Comparison of ENCODE assay signal across 7 cellular contexts in the genomic region with DNA sequence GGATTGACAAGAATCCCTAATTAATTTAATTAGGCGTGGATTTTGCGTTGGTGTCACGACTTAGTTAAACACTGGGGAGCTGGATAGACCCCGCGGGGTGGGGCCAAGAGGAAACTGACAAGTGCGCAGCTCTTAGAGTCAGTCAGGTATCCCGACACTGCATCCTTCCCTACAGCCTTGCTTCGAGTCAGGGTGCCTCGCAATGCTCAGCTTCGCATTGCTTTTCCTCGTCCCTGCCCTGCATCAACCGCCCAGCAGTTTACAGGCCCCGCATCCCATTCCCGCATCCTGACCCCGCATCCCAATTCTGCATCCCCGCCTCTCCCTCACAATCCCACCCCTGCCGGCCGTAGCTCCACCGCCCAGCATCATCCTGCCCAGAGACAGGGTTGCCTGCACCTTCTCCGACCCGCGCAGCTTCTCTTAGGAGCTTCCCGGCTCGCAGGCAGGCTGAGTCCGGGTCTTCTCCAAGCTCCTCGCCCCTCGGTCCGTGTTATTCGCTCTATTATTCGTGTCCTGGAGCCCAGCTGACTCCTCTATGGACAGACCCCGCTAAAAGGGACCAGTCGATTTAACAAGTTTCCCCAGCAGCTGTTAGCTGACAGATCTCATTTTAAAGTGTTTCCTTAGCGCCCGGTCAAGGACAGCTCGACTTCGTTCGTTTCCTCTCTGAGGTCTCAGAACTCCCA.
DNase-seq lines count a peak whose midpoint lies in the region; ATAC-seq and TF ChIP-seq lines count a peak whose summit lies in the region.

No MANE protein-coding gene starts in this region.

- TF ChIP-seq CTCF in WI38 (IDR thresholded peaks at IDR 0.05; ENCODE audit: low read depth, low read length) = no peak

- no peaks in the 10 kb centered on the region for H3K9me3 ChIP-seq in iPS-18c (ENCODE audit: control insufficient read depth, insufficient read depth, low read length)

- DNase-seq in EH (ENCODE audit: low read depth) (peak; percentile 36), UCSD-AML1 (lab: John Stamatoyannopoulos, UW; ENCODE audit: unreplicated experiment) (no peak), T1000 (lab: John Stamatoyannopoulos, UW) (no peak), amygdala (lab: John Stamatoyannopoulos, UW) (no peak)

- H3K4me3 ChIP-seq in WI38 (ENCODE audit: low read depth, low read length) (peak overlapping the region; percentile 62), iPS-18c (ENCODE audit: insufficient read depth, low read depth, low read length) (peak overlapping the region; percentile 52)

- ATAC-seq in HG02798 (IDR thresholded peaks at IDR 0.05; ENCODE audit: poor library complexity, unreplicated experiment) = peak; percentile 11
